30 cellular contexts compared by ENCODE assay signal in genomic region chr5:38837932-38838331, GRCh38. TPM values are rescaled to one million over a fixed set of nuclear protein-coding genes. Genes with fewer than 3 reads are reported as not detected.
"Had no signal": no experiment of that assay in that cellular context is flagged by ENCODE, and none has a peak within 500 bp of the region (broad histone marks: within the 10 kb centered on the region; RNA-seq: fewer than 3 reads in every experiment).

No MANE protein-coding gene starts in this region.

- ATAC-seq: naive thymus-derived CD8-positive, alpha-beta T cell; natural killer cell treated with Interleukin-12 subunit alpha and Interleukin-12 subunit beta and Interleukin-15 and Interleukin-18, amount 100 ng/mL, for 72 hours; psoas muscle; sciatic nerve; stimulated activated memory B cell treated with anti-CD40 and anti-IgM and Interleukin-4, amounts not matched to agents 10 μg/mL and 1 μg/mL and 100 μg/mL, for 72 hours; stimulated activated naive CD8-positive, alpha-beta T cell treated with anti-CD3 and anti-CD28 coated beads, Interleukin-15, amount 100 ng/mL, for 72 hours; stimulated activated naive CD8-positive, alpha-beta T cell treated with anti-CD3 and anti-CD28 coated beads, Interleukin-15, Interleukin-2, amounts not matched to agents 100 U/mL and 50 U/mL, for 24 hours; upper lobe of right lung had no signal

- H3K4me2 ChIP-seq: smooth muscle cell had no signal

- H3K27me3 ChIP-seq: ovary, suprapubic skin, testis, tibial artery, transverse colon, upper lobe of right lung, uterus had no signal

- H3K9ac ChIP-seq: parathyroid adenoma had no signal

- DNase-seq: naive thymus-derived CD8-positive, alpha-beta T cell; nephron progenitor cell; nucleus accumbens; ovary; posterior cingulate gyrus; psoas muscle; right cardiac atrium; spleen; stimulated activated CD4-positive, alpha-beta T cell treated with anti-CD3 and anti-CD28 coated beads, Interleukin-12 subunit alpha, Interleukin-12 subunit beta, amount 100 ng/mL, for 4 hours; stimulated activated CD4-positive, alpha-beta T cell treated with anti-CD3 and anti-CD28 coated beads, Interleukin-1b, Interleukin-23, amount 100 ng/mL, for 48 hours; stimulated activated CD4-positive, alpha-beta T cell treated with anti-CD3 and anti-CD28 coated beads, Interleukin-4, amount 100 ng/mL, for 1 hour; stimulated activated CD4-positive, alpha-beta T cell treated with anti-CD3 and anti-CD28 coated beads, Interleukin-4, amount 100 ng/mL, for 4 hours; stimulated activated CD8-positive, alpha-beta memory T cell treated with anti-CD3 and anti-CD28 coated beads, Interleukin-4, amount 100 ng/mL, for 48 hours; stimulated activated naive CD4-positive, alpha-beta T cell; stimulated activated naive CD8-positive, alpha-beta T cell treated with anti-CD3 and anti-CD28 coated beads, Interleukin-15, amount 100 ng/mL, for 72 hours; stimulated activated naive CD8-positive, alpha-beta T cell treated with anti-CD3 and anti-CD28 coated beads, Interleukin-15, Interleukin-2, amounts not matched to agents 100 U/mL and 50 U/mL, for 24 hours; substantia nigra; testis; tibial artery; transverse colon; upper lobe of right lung; uterus had no signal

- H3K36me3 ChIP-seq: neutrophil, ovary, spleen, transverse colon, upper lobe of right lung, uterus had no signal

- H3K27ac ChIP-seq: neutrophil, ovary, parathyroid adenoma, psoas muscle, skin epidermis, spleen, suprapubic skin, testis, tibial artery, transverse colon, upper lobe of right lung, uterus had no signal

- H3K4me3 ChIP-seq: ovary, psoas muscle, skin epidermis, smooth muscle cell, spleen, suprapubic skin, testis, tibial artery, transverse colon, upper lobe of right lung, uterus had no signal

- H2AFZ ChIP-seq: parathyroid adenoma had no signal

- H3K4me1 ChIP-seq: parathyroid adenoma, psoas muscle, testis, transverse colon, upper lobe of right lung, uterus had no signal

- H3K9me3 ChIP-seq: neutrophil, ovary, psoas muscle, spleen, suprapubic skin, testis, tibial artery, transverse colon, upper lobe of right lung, uterus had no signal

- H3K79me2 ChIP-seq: parathyroid adenoma had no signal

RNA-seq across cellular contexts. Expression of gene OSMR, which starts 7.9 kb away (rescaled TPM):
- total RNA-seq: naive thymus-derived CD8-positive, alpha-beta T cell had no signal
